Comparison of ENCODE assay signal across 2 cellular contexts in genomic region chr10:89206402-89207180, GRCh38.
A peak's percentile ranks its signal among the peaks of the same experiment; 100 is the strongest.
TF ChIP-seq lines count a peak whose summit lies in the region.

No MANE protein-coding gene starts in this region.

TF ChIP-seq in PFSK-1, 5 proteins besides CTCF, POLR2A, EP300 and RAD21:
- TF ChIP-seq REST (IDR thresholded peaks at IDR 0.05; ENCODE audit: insufficient read depth in 1 of 2, low read depth in 2 of 2, low read length in 2 of 2) (no peak), SIN3A (IDR thresholded peaks at IDR 0.05; ENCODE audit: borderline replicate concordance, insufficient read depth, low read length) (no peak), FOXP2 (optimal IDR thresholded peaks at IDR 0.05; ENCODE audit: borderline replicate concordance, extremely low read depth, extremely low read length, insufficient read depth) (peak; percentile 19)
TF ChIP-seq in PFSK-1: peak in this region for 1.

TF ChIP-seq in GM12878, 131 proteins besides CTCF, POLR2A, EP300 and RAD21 (continued from another document):
- TF ChIP-seq, protein P1, sequence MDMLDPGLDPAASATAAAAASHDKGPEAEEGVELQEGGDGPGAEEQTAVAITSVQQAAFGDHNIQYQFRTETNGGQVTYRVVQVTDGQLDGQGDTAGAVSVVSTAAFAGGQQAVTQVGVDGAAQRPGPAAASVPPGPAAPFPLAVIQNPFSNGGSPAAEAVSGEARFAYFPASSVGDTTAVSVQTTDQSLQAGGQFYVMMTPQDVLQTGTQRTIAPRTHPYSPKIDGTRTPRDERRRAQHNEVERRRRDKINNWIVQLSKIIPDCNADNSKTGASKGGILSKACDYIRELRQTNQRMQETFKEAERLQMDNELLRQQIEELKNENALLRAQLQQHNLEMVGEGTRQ (IDR thresholded peaks at IDR 0.05; ENCODE audit: borderline replicate concordance, low read depth, low read length): no peak
